1 cellular context compared by ENCODE assay signal in genomic region chr17:37543527-37544122, GRCh38.
TF ChIP-seq lines count a peak whose summit lies in the region.

No MANE protein-coding gene starts in this region.

TF ChIP-seq in HEK293, 187 proteins besides CTCF, POLR2A, EP300 and RAD21 (continued from another document):
- TF ChIP-seq, protein P1, sequence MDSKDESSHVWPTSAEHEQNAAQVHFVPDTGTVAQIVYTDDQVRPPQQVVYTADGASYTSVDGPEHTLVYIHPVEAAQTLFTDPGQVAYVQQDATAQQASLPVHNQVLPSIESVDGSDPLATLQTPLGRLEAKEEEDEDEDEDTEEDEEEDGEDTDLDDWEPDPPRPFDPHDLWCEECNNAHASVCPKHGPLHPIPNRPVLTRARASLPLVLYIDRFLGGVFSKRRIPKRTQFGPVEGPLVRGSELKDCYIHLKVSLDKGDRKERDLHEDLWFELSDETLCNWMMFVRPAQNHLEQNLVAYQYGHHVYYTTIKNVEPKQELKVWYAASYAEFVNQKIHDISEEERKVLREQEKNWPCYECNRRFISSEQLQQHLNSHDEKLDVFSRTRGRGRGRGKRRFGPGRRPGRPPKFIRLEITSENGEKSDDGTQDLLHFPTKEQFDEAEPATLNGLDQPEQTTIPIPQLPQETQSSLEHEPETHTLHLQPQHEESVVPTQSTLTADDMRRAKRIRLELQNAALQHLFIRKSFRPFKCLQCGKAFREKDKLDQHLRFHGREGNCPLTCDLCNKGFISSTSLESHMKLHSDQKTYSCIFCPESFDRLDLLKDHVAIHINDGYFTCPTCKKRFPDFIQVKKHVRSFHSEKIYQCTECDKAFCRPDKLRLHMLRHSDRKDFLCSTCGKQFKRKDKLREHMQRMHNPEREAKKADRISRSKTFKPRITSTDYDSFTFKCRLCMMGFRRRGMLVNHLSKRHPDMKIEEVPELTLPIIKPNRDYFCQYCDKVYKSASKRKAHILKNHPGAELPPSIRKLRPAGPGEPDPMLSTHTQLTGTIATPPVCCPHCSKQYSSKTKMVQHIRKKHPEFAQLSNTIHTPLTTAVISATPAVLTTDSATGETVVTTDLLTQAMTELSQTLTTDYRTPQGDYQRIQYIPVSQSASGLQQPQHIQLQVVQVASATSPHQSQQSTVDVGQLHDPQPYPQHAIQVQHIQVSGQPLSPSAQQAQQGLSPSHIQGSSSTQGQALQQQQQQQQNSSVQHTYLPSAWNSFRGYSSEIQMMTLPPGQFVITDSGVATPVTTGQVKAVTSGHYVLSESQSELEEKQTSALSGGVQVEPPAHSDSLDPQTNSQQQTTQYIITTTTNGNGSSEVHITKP (tag by site-specific recombination; IDR thresholded peaks at IDR 0.05), result peak; percentile 40; the same call in 1 of the 2 replicates
